ENCODE assay signal across 8 cellular contexts in genomic region chrX:75155454-75155829, GRCh38. TPM values are rescaled to one million over a fixed set of nuclear protein-coding genes. Genes with fewer than 3 reads are reported as not detected.
DNase-seq lines count a peak whose midpoint lies in the region; ATAC-seq and TF ChIP-seq lines count a peak whose summit lies in the region.

No MANE protein-coding gene starts in this region.

- H3K4me1 Mint-ChIP-seq in MCF 10A (ENCODE audit: insufficient read depth, unreplicated experiment): no peaks in the 10 kb centered on the region

- H3K9me3 Mint-ChIP-seq in MCF 10A (ENCODE audit: unreplicated experiment): no peaks in the 10 kb centered on the region

- peaks cover 41% of the 10 kb centered on the region for H3K27me3 Mint-ChIP-seq in MCF 10A (ENCODE audit: insufficient read depth, unreplicated experiment)

- peak; percentile 31 for ATAC-seq in GM21786 (IDR thresholded peaks at IDR 0.05; ENCODE audit: unreplicated experiment)

- peak; percentile 27 for DNase-seq in GM13976 (ENCODE audit: low spot score)
- no peak for DNase-seq in MG63
- DNase-seq in MCF 10A (ENCODE audit: unreplicated experiment): no peak
- no peak for DNase-seq in transverse colon
- no peak for DNase-seq in GM19238 (ENCODE audit: insufficient read length, low spot score)
- DNase-seq in NOMO-1 treated with DMSO at 0.1 percent for 48 hours (lab: John Stamatoyannopoulos, UW; ENCODE audit: unreplicated experiment): no peak

- WGBS in liver: 1% methylated on average over 6 of the region's 6 CpGs
- 30% methylated on average over 6 of the region's 6 CpGs; no CpG with 5 or more reads in 1 of the 2 donors for WGBS in transverse colon (ENCODE audit: low coverage in 1 of 2), 2 donors

- peak overlapping the region; percentile 93 for H3K4me3 Mint-ChIP-seq in MCF 10A (ENCODE audit: unreplicated experiment)

- peak overlapping the region; percentile 97 for H3K27ac Mint-ChIP-seq in MCF 10A (ENCODE audit: low read depth, unreplicated experiment)

- intact Hi-C loops in MCF 10A (cut with micrococcal nuclease): loop anchor here (10.0 kb wide), 2 partner anchors 119 to 541 kb away; partner anchors contain the start of genes RLIM and UPRT
- intact Hi-C loops in transverse colon (cut with DNase I; ENCODE audit: low total_unique reads): no loop called here

- no peak for TF ChIP-seq EP300 in transverse colon (IDR thresholded peaks at IDR 0.05; ENCODE audit: low read depth)

- in situ Hi-C loops in GM13976 (cut with MboI; ENCODE audit: low sequenced_read_pairs, unreplicated experiment) (no loop called here), transverse colon (cut with MboI; ENCODE audit: low pct_ligation_motif_present in 1 of 4, low pct_unique_long_range_greater_than_20kb in 1 of 4, low sequenced_read_pairs in 3 of 4) (no loop called here)

- H3K9me3 ChIP-seq in MG63 (no peaks in the 10 kb centered on the region), liver (ENCODE audit: control insufficient read depth in 4 of 4, low read length in 3 of 4) (no peaks in the 10 kb centered on the region), transverse colon (no peaks in the 10 kb centered on the region)

- peak overlapping the region; percentile 70 for H3K4me3 ChIP-seq in MG63
- peak overlapping the region; percentile 70 to 95 (median 78) for H3K4me3 ChIP-seq in liver (ENCODE audit: low read depth in 1 of 3, low read length in 3 of 3)
- peak overlapping the region; percentile 23 to 70 (median 58) for H3K4me3 ChIP-seq in transverse colon

- H3K4me1 ChIP-seq in liver (ENCODE audit: control insufficient read depth in 4 of 4, insufficient read depth in 4 of 4, low read length in 3 of 4): peaks cover 0 to 8% (median 4%) of the 10 kb centered on the region in 4 donors
- peaks cover 0 to 12% (median 3%) of the 10 kb centered on the region in 4 donors for H3K4me1 ChIP-seq in transverse colon

- no peak for TF ChIP-seq CTCF in GM13976 (IDR thresholded peaks at IDR 0.05; ENCODE audit: borderline replicate concordance, control extremely low read depth, extremely low read depth, insufficient read depth, missing control alignments)
- no peak for TF ChIP-seq CTCF in MCF 10A (IDR thresholded peaks at IDR 0.05; ENCODE audit: unreplicated experiment)
- no peak for TF ChIP-seq CTCF in liver (IDR thresholded peaks at IDR 0.05; ENCODE audit: low read depth, low read length, missing input control)
- TF ChIP-seq CTCF in transverse colon (IDR thresholded peaks at IDR 0.05): no peak

- TF ChIP-seq RAD21 in liver (IDR thresholded peaks at IDR 0.05): no peak

- H3K27me3 ChIP-seq in MG63: no peaks in the 10 kb centered on the region
- H3K27me3 ChIP-seq in liver (ENCODE audit: control insufficient read depth in 4 of 4, insufficient read depth in 4 of 4, low read length in 3 of 4): no peaks in the 10 kb centered on the region
- H3K27me3 ChIP-seq in transverse colon: no peaks in the 10 kb centered on the region

- POLR2A ChIA-PET in MCF 10A (lab: Yijun Ruan, JAX): interaction anchor here (3.3 kb wide), 1 partner anchor 119 kb away, joined by 11 read pairs; the partner anchor contains the start of gene UPRT

- peak overlapping the region; percentile 23 to 76 for H3K9ac ChIP-seq in liver (ENCODE audit: low read depth in 1 of 2, low read length in 2 of 2)

- H3K36me3 ChIP-seq in MG63: no peaks in the 10 kb centered on the region
- no peaks in the 10 kb centered on the region for H3K36me3 ChIP-seq in liver (ENCODE audit: control insufficient read depth in 4 of 4, insufficient read depth in 3 of 4, low read depth in 1 of 4, low read length in 3 of 4)
- H3K36me3 ChIP-seq in transverse colon: no peaks in the 10 kb centered on the region

- H3K36me3 Mint-ChIP-seq in MCF 10A (ENCODE audit: insufficient read depth, unreplicated experiment): peaks cover 5% of the 10 kb centered on the region

- TSS peak; percentile 47 for BruUV-seq in MCF 10A (replicated peaks; lab: Mats Ljungman, UMichigan)

- no peak for TF ChIP-seq POLR2A in transverse colon (IDR thresholded peaks at IDR 0.05)

- CTCF ChIA-PET in MCF 10A (lab: Yijun Ruan, JAX): interaction anchor here (0.5 kb wide), 1 partner anchor 13 kb away, joined by 3 read pairs; no protein-coding TSS in a partner anchor

- H3K27ac ChIP-seq in liver (ENCODE audit: low read depth in 1 of 2, low read length in 2 of 2): peak overlapping the region; percentile 70 to 84
- peak overlapping the region; percentile 68 to 88 (median 82) for H3K27ac ChIP-seq in transverse colon

TF ChIP-seq in liver, 16 proteins besides CTCF, POLR2A, EP300 and RAD21:
- TF ChIP-seq FOXA1 (IDR thresholded peaks at IDR 0.05) (no peak), YY1 (IDR thresholded peaks at IDR 0.05) (no peak)

RNA-seq across cellular contexts. Expression of gene ABCB7, which starts 0.6 kb away (rescaled TPM):
- total RNA-seq in MG63 (2014; rRNA removed; shearing (Covaris generic); ENCODE audit: low replicate concordance): 5.6 and 9.5 TPM in 2 replicates
- total RNA-seq in MCF 10A (2022) (21.2 and 24.7 TPM in 2 replicates), liver (10 to 100 TPM; 23.9 to 26.1 TPM), transverse colon (10 to 100 TPM; 49.4 to 92.8 (median 57.7) TPM)
- 10 to 100 TPM; 10.7 to 10.9 TPM for polyA plus RNA-seq in liver
